ENCODE assay signal across 8 cellular contexts in the genomic region with DNA sequence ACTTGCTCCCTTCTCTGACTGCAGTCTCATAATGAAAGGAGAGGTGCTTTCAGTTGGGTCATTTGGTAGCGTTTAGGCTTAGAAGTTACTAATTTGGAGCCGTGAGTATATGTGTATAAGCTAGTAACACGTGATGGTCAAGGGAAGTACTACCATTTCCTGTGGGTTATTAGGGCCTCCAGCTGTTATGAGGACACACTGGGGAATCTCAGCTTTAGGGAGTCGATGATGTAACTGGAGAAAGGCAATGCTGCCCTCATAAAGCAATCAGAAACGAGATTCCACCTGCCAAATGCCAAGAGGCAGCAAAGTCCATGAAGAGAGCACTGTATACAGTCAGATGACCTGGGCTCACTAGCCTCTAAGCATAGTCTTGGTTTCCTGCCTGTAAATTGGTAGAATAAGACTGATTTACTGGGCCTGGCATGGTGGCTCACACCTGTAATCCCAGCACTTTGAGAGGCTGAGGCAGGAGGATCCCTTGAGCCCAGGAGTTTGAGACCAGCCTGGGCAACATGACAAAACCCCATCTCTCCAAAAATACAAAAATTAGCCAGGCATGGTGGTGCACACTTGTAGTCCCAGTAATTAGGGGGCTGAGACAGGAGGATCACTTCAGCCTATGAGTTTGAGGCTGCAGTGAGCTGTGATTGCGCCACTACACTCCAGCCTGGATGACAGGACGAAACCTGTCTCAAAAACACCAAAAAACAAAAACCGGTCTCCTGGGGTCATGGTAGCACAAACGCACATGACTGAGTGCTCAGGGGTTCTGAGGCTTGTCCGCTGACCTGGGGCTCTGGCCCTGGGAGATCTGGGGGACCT. TPM values are rescaled to one million over a fixed set of nuclear protein-coding genes. Genes with fewer than 3 reads are reported as not detected.
A peak's percentile ranks its signal among the peaks of the same experiment; 100 is the strongest.
DNase-seq lines count a peak whose midpoint lies in the region; ATAC-seq and TF ChIP-seq lines count a peak whose summit lies in the region.

No MANE protein-coding gene starts in this region.

- DNase-seq in CD4-positive, alpha-beta memory T cell, result no peak
- peak in 1 of 3 donors; percentile 56 for DNase-seq in Peyer's patch
- DNase-seq in epithelial cell of prostate (ENCODE audit: low read depth, low spot score), result no peak
- DNase-seq in right cardiac atrium, result no peak
- DNase-seq in NK-92 (lab: John Stamatoyannopoulos, UW; ENCODE audit: unreplicated experiment), result no peak

- H3K4me3 Mint-ChIP-seq in CD4-positive, alpha-beta memory T cell, result no peak overlapping the region

- peaks cover 14 to 30% of the 10 kb centered on the region in 2 donors for H3K36me3 Mint-ChIP-seq in CD4-positive, alpha-beta memory T cell

- peak overlapping the region in 5 of 7 donors; percentile 23 to 68 (median 36) for H3K27ac Mint-ChIP-seq in CD4-positive, alpha-beta memory T cell

- TF ChIP-seq CTCF in Peyer's patch (IDR thresholded peaks at IDR 0.05), result no peak

- H3K27ac ChIP-seq in CD4-positive, alpha-beta memory T cell (ENCODE audit: low read depth, low read length), result no peak overlapping the region
- H3K27ac ChIP-seq in Peyer's patch, result peak overlapping the region in 3 of 4 donors; percentile 19 to 57 (median 46)
- peak overlapping the region; percentile 75 for H3K27ac ChIP-seq in epithelial cell of prostate
- H3K27ac ChIP-seq in skin epidermis, result peak overlapping the region in 14 of 21 experiments; percentile 2 to 61 (median 34)
- H3K27ac ChIP-seq in right cardiac atrium (ENCODE audit: low read length), result no peak overlapping the region

- H3K4me3 ChIP-seq in CD4-positive, alpha-beta memory T cell (ENCODE audit: low read length in 2 of 2), result no peak overlapping the region
- H3K4me3 ChIP-seq in Peyer's patch, result no peak overlapping the region
- no peak overlapping the region for H3K4me3 ChIP-seq in skin epidermis
- no peak overlapping the region for H3K4me3 ChIP-seq in right cardiac atrium (ENCODE audit: low read length)

- no peaks in the 10 kb centered on the region for H3K9me3 ChIP-seq in CD4-positive, alpha-beta memory T cell (ENCODE audit: control insufficient read depth in 1 of 2, low read length in 2 of 2)
- no peaks in the 10 kb centered on the region for H3K9me3 ChIP-seq in Peyer's patch
- H3K9me3 ChIP-seq in right cardiac atrium (ENCODE audit: control insufficient read depth, low read length), result no peaks in the 10 kb centered on the region

- H3K4me1 Mint-ChIP-seq in CD4-positive, alpha-beta memory T cell, result peaks cover 6 to 8% (median 7%) of the 10 kb centered on the region in 4 donors

- H3K27me3 ChIP-seq in CD4-positive, alpha-beta memory T cell (ENCODE audit: insufficient read depth, low read length), result no peaks in the 10 kb centered on the region
- no peaks in the 10 kb centered on the region for H3K27me3 ChIP-seq in Peyer's patch
- H3K27me3 ChIP-seq in right cardiac atrium (ENCODE audit: control insufficient read depth, insufficient read depth), result no peaks in the 10 kb centered on the region

- no peaks in the 10 kb centered on the region for H3K9me3 Mint-ChIP-seq in CD4-positive, alpha-beta memory T cell

- 54% methylated on average over 10 of the region's 10 CpGs for WGBS in right cardiac atrium

- H3K27me3 Mint-ChIP-seq in CD4-positive, alpha-beta memory T cell, result no peaks in the 10 kb centered on the region

- TF ChIP-seq POLR2A in Peyer's patch (IDR thresholded peaks at IDR 0.05), result no peak

- ATAC-seq in GM18873 (IDR thresholded peaks at IDR 0.05; ENCODE audit: low FRiP score, unreplicated experiment) (peak; percentile 74), HG03045 (IDR thresholded peaks at IDR 0.05; ENCODE audit: unreplicated experiment) (peak; percentile 73), right cardiac atrium (no peak)

- CTCF ChIA-PET in CD4-positive, alpha-beta memory T cell (lab: Charles Lee; ENCODE audit: partially characterized antibody), result no interaction called here

- POLR2A ChIA-PET in CD4-positive, alpha-beta memory T cell (lab: Charles Lee; ENCODE audit: partially characterized antibody), result interaction anchor here (0.6 kb wide), 2 partner anchors 15 to 36 kb away, joined by 3 read pairs; no protein-coding TSS in a partner anchor

- peaks cover 22% of the 10 kb centered on the region for H3K36me3 ChIP-seq in CD4-positive, alpha-beta memory T cell (ENCODE audit: insufficient read depth, low read length)
- peaks cover 0 to 24% (median 0%) of the 10 kb centered on the region in 3 donors for H3K36me3 ChIP-seq in Peyer's patch

- H3K4me1 ChIP-seq in CD4-positive, alpha-beta memory T cell (ENCODE audit: insufficient read depth, low read length), result peaks cover 3% of the 10 kb centered on the region
- H3K4me1 ChIP-seq in Peyer's patch (peaks cover 0 to 35% (median 1%) of the 10 kb centered on the region in 4 donors), right cardiac atrium (ENCODE audit: control insufficient read depth, insufficient read depth, low read length) (peaks cover 16% of the 10 kb centered on the region)

- intact Hi-C loops in CD4-positive, alpha-beta memory T cell (cut with micrococcal nuclease), result no loop called here
- intact Hi-C loops in right cardiac atrium (cut with DNase I), result loop anchor here in 1 of 4 donors (10.0 kb wide), 1 partner anchor 78 kb away; no protein-coding TSS in a partner anchor

RNA-seq across cellular contexts. Expression of gene SF3B3, which starts 53.0 kb away (rescaled TPM):
- 100 to 1,000 TPM; 289 to 291 TPM for total RNA-seq in CD4-positive, alpha-beta memory T cell
- 100 to 1,000 TPM; 105 to 149 TPM for polyA plus RNA-seq in CD4-positive, alpha-beta memory T cell
- total RNA-seq in Peyer's patch (100 to 1,000 TPM in 1 of 4 donors, 10 to 100 TPM in 3; 48.5 to 119 (median 94.9) TPM), right cardiac atrium (100 to 1,000 TPM; 138 to 154 (median 144) TPM)
- 67.5 TPM for polyA plus RNA-seq in right cardiac atrium

RNA-seq across cellular contexts. Expression of gene COG4, which starts 53.3 kb away (rescaled TPM):
- total RNA-seq in CD4-positive, alpha-beta memory T cell, result 10 to 100 TPM; 66.5 to 68.9 TPM
- polyA plus RNA-seq in CD4-positive, alpha-beta memory T cell, result 10 to 100 TPM; 37.0 to 70.4 TPM
- total RNA-seq in Peyer's patch (10 to 100 TPM; 71.3 to 99.0 (median 75.8) TPM), right cardiac atrium (10 to 100 TPM; 30.7 to 40.8 (median 37.3) TPM)
- 29.2 TPM for polyA plus RNA-seq in right cardiac atrium

Comparison
In these comparisons a context has a peak if more than half of its experiments do, and no peak if none do; other contexts are left out.
1. H3K27ac ChIP-seq: peak in Peyer's patch (3 of 4), epithelial cell of prostate (single experiment) and skin epidermis (14 of 21); none in CD4-positive, alpha-beta memory T cell (single experiment) and right cardiac atrium (single experiment).
2. ATAC-seq: peak in GM18873 (single experiment) and HG03045 (single experiment); none in right cardiac atrium (0 of 2).